Comparison of ENCODE assay signal across 8 cellular contexts in genomic region chr2:230617256-230617706, GRCh38.
DNase-seq lines count a peak whose midpoint lies in the region; ATAC-seq, FAIRE-seq and TF ChIP-seq lines count a peak whose summit lies in the region.
"Not testable (repeated sequence)": the region's sequence is repeated elsewhere in the genome, so short reads cannot be mapped to it uniquely, and the experiment has no call there.

No MANE protein-coding gene starts in this region.

- not testable (repeated sequence) for TF ChIP-seq RAD21 in IMR-90 (IDR thresholded peaks at IDR 0.05; ENCODE audit: low read length)

- not testable (repeated sequence) for H2AK9ac ChIP-seq in IMR-90 (replicated peaks; ENCODE audit: low read depth, low read length, poor library complexity)

- ATAC-seq in IMR-90 (ENCODE audit: low read depth) (peak; percentile 82), SK-N-SH treated with all-trans-retinoic acid at 6 μM for 48 hours (peak; percentile 73), esophagus mucosa (peak; percentile 98)

- H3K4me3 ChIP-seq in ACC112 (ENCODE audit: low read depth, low read length); IMR-90 (ENCODE audit: insufficient read depth, low read depth, low read length); keratinocyte (ENCODE audit: control insufficient read depth in 2 of 3, extremely low read depth in 1 of 3, insufficient read depth in 2 of 3, low read depth in 1 of 3, low read length in 3 of 3); retinal pigment epithelial cell (ENCODE audit: low read length): not testable (repeated sequence)

- not testable (repeated sequence) for TF ChIP-seq CTCF in IMR-90 (conservative IDR thresholded peaks at IDR 0.05; ENCODE audit: low read depth, low read length); keratinocyte (optimal IDR thresholded peaks at IDR 0.05 in 1 of 3, IDR thresholded peaks at IDR 0.05 in 1 of 3, conservative IDR thresholded peaks at IDR 0.05 in 1 of 3; ENCODE audit: extremely low read depth in 1 of 3, insufficient read depth in 2 of 3, low read length in 3 of 3); retinal pigment epithelial cell (conservative IDR thresholded peaks at IDR 0.05; ENCODE audit: low read depth, low read length)

- H2BK5ac ChIP-seq in IMR-90 (ENCODE audit: low read depth, low read length, poor library complexity, severe bottlenecking), result peak overlapping the region; percentile 88

- peak; percentile 48 for FAIRE-seq in keratinocyte (lab: Jason Lieb, UNC)

- peak overlapping the region; percentile 78; the same call in 1 of the 2 replicates for H3K4ac ChIP-seq in IMR-90 (ENCODE audit: low read depth, low read length)

- intact Hi-C loops in IMR-90 (cut with micrococcal nuclease), result loop anchor here (1.0 to 10.0 kb wide), 3 partner anchors 95 to 832 kb away; partner anchors contain the start of genes CAB39, FBXO36 and TRIP12

- in situ Hi-C loops in IMR-90 (cut with MboI; ENCODE audit: low sequenced_read_pairs), result loop anchor here (10.0 to 25.0 kb wide), 2 partner anchors 188 to 805 kb away; no protein-coding TSS in a partner anchor

- H3K9me1 ChIP-seq in IMR-90 (ENCODE audit: insufficient read depth, low read length); keratinocyte (ENCODE audit: control insufficient read depth, extremely low read depth, insufficient read depth, low read length): not testable (repeated sequence)

- WGBS in IMR-90 (ENCODE audit: extremely low coverage in 2 of 2, insufficient read length in 1 of 2), 2 experiments, result 10% methylated on average over 2 of the region's 11 CpGs; no CpG with 5 or more reads in 1 of the 2 experiments

- TF ChIP-seq POLR2A in IMR-90 (IDR thresholded peaks at IDR 0.05; ENCODE audit: low read depth, low read length), result not testable (repeated sequence)

- H4K5ac ChIP-seq in IMR-90 (ENCODE audit: low read depth, low read length), result 0 out of 2 replicates have a peak overlapping the region, but pooled peaks have one; percentile 5

- not testable (repeated sequence) for H2AK5ac ChIP-seq in IMR-90 (ENCODE audit: low read depth, low read length)

- DNase-seq in ELR (ENCODE audit: low read depth) (peak; percentile 95), IMR-90 (peak; percentile 87), astrocyte of the hippocampus (ENCODE audit: low read depth, low spot score) (peak; percentile 53), keratinocyte (ENCODE audit: low read depth, low spot score) (peak; percentile 78), retinal pigment epithelial cell (ENCODE audit: low read depth) (peak; percentile 81)

- H3K18ac ChIP-seq in IMR-90 (ENCODE audit: low read depth, low read length), result peak overlapping the region; percentile 82

- not testable (repeated sequence) for H2BK15ac ChIP-seq in IMR-90 (ENCODE audit: low read depth, low read length)

- peak overlapping the region; percentile 75 for H2BK120ac ChIP-seq in IMR-90 (ENCODE audit: low read depth, low read length)

- 0 out of 2 replicates have a peak overlapping the region, but pooled peaks have one; percentile 59 for H2BK20ac ChIP-seq in IMR-90 (ENCODE audit: low read depth, low read length)

- peak overlapping the region; percentile 30; the same call in 1 of the 2 replicates for H3K56ac ChIP-seq in IMR-90 (ENCODE audit: extremely low read depth, insufficient read depth, low read length)

- H4K91ac ChIP-seq in IMR-90 (ENCODE audit: insufficient read depth, low read depth, low read length), result 0 out of 2 replicates have a peak overlapping the region, but pooled peaks have one; percentile 45

- BruUV-seq in IMR-90 (replicated peaks; lab: Mats Ljungman, UMichigan), result not testable (repeated sequence)

- H4K20me1 ChIP-seq in IMR-90 (ENCODE audit: insufficient read depth, low read length); keratinocyte (ENCODE audit: control insufficient read depth, extremely low read depth, insufficient read depth, low read length): not testable (repeated sequence)

- not testable (repeated sequence) for H3K27me3 ChIP-seq in ACC112 (ENCODE audit: insufficient read depth, low read length); IMR-90 (ENCODE audit: control insufficient read depth, insufficient read depth, low read length); keratinocyte (ENCODE audit: control insufficient read depth, extremely low read depth, insufficient read depth, low read length)

- not testable (repeated sequence) for H3K9ac ChIP-seq in IMR-90 (ENCODE audit: low read depth, low read length)
- peak overlapping the region; percentile 28 for H3K9ac ChIP-seq in keratinocyte (ENCODE audit: control insufficient read depth, extremely low read depth, insufficient read depth, low read length)

- not testable (repeated sequence) for H3K23ac ChIP-seq in IMR-90 (ENCODE audit: low read depth, low read length)

- not testable (repeated sequence) for H3K36me3 ChIP-seq in ACC112 (ENCODE audit: insufficient read depth, low read length); IMR-90 (ENCODE audit: control insufficient read depth, insufficient read depth, low read length); keratinocyte (ENCODE audit: control insufficient read depth in 2 of 2, extremely low read depth in 1 of 2, insufficient read depth in 2 of 2, low read length in 2 of 2)

- CTCF ChIA-PET in IMR-90 (lab: Yijun Ruan, JAX), result interaction anchor here (0.6 to 1.4 kb wide), 3 partner anchors 107 to 209 kb away, joined by 3 to 9 read pairs (median 5); no protein-coding TSS in a partner anchor

- POLR2A ChIA-PET in IMR-90 (lab: Charles Lee; ENCODE audit: unreplicated experiment), result not testable (repeated sequence)

- dilution Hi-C loops in IMR-90 (cut with HindIII; ENCODE audit: low sequenced_read_pairs, unreplicated experiment); keratinocyte (cut with MboI; ENCODE audit: extremely low pct_ligation_motif_present, low sequenced_read_pairs): not testable (repeated sequence)

- peak overlapping the region; percentile 31 to 61; a peak in 1 of 4 replicates for H4K8ac ChIP-seq in IMR-90 (ENCODE audit: low read depth in 2 of 2, low read length in 2 of 2)

- H3K79me1 ChIP-seq in IMR-90 (ENCODE audit: low read depth in 1 of 2, low read length in 2 of 2), result not testable (repeated sequence)

- H3K9me3 ChIP-seq in IMR-90 (ENCODE audit: control insufficient read depth, insufficient read depth, low read length); keratinocyte (ENCODE audit: control insufficient read depth, low read depth, low read length): not testable (repeated sequence)

- H3K4me1 ChIP-seq in ACC112 (ENCODE audit: control insufficient read depth, insufficient read depth, low read length, unreplicated experiment) (peaks cover 20% of the 10 kb centered on the region), keratinocyte (ENCODE audit: control insufficient read depth, extremely low read depth, insufficient read depth, low read length) (peaks cover 18% of the 10 kb centered on the region)
- H3K4me1 ChIP-seq in IMR-90 (ENCODE audit: control insufficient read depth, insufficient read depth, low read length), result not testable (repeated sequence)

- H3K27ac ChIP-seq in ACC112 (ENCODE audit: low read depth, low read length) (peak overlapping the region; percentile 96), IMR-90 (ENCODE audit: insufficient read depth, low read length) (peak overlapping the region; percentile 87), keratinocyte (ENCODE audit: control insufficient read depth, insufficient read depth, low read length) (peak overlapping the region; percentile 91)

- peak overlapping the region; percentile 39; the same call in 1 of the 2 replicates for H3K4me2 ChIP-seq in IMR-90 (ENCODE audit: low read depth, low read length)
- peak overlapping the region; percentile 51 for H3K4me2 ChIP-seq in keratinocyte (ENCODE audit: control insufficient read depth, extremely low read depth, insufficient read depth, low read depth, low read length)

- not testable (repeated sequence) for H3K14ac ChIP-seq in IMR-90 (replicated peaks; ENCODE audit: low read depth, low read length)

- H3K79me2 ChIP-seq in ACC112 (ENCODE audit: control insufficient read depth, insufficient read depth, low read length, unreplicated experiment); keratinocyte (ENCODE audit: control insufficient read depth, insufficient read depth, low read length): not testable (repeated sequence)

- H2AFZ ChIP-seq in ACC112 (ENCODE audit: low read length, unreplicated experiment), result peak overlapping the region; percentile 6
- H2AFZ ChIP-seq in IMR-90 (replicated peaks; ENCODE audit: low read length, poor library complexity); keratinocyte (ENCODE audit: control insufficient read depth, low read length): not testable (repeated sequence)

TF ChIP-seq in IMR-90, 13 proteins besides CTCF, POLR2A, EP300 and RAD21:
- peak; percentile 74 for TF ChIP-seq RCOR1 (IDR thresholded peaks at IDR 0.05; ENCODE audit: insufficient replicate concordance, low read length)
